ENCODE assay signal across 29 cellular contexts in the genomic region with DNA sequence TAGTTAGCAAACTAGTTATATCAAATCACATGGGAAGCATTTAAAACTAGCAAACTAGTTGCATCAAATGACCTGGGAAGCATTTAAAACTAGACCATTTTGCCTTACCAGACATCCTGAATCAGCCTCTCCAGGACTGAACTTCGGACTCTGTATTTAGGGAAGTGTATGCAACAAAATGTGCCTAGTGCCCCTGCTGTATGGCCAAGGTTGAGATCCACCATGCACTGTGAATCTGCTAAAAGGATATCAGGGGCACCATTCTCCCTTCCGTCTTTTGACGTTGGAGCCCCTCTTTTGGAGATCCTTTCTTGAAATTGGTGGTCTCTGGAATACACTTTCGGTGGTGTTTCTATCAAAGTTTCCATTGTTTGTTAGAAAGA. TPM values are rescaled to one million over a fixed set of nuclear protein-coding genes. Genes with fewer than 3 reads are reported as not detected.
A peak's percentile ranks its signal among the peaks of the same experiment; 100 is the strongest.
DNase-seq lines count a peak whose midpoint lies in the region; ATAC-seq, FAIRE-seq and TF ChIP-seq lines count a peak whose summit lies in the region.
"Had no signal": no experiment of that assay in that cellular context is flagged by ENCODE, and none has a peak within 500 bp of the region (broad histone marks: within the 10 kb centered on the region; RNA-seq: fewer than 3 reads in every experiment).

No MANE protein-coding gene starts in this region.

- H3K4me1 ChIP-seq in HepG2 (ENCODE audit: insufficient read depth, low read length) (peaks cover 34% of the 10 kb centered on the region), right lobe of liver (peaks cover 0 to 40% (median 16%) of the 10 kb centered on the region in 4 donors), IMR-90 (ENCODE audit: control insufficient read depth, insufficient read depth, low read length) (peaks cover 14% of the 10 kb centered on the region)
- H3K4me1 ChIP-seq: HAP-1 had no signal

- peaks cover 6 to 44% of the 10 kb centered on the region in 2 experiments; a peak in 4 of 5 replicates for H3K36me3 ChIP-seq in HepG2 (replicated peaks in 1 of 2; ENCODE audit: control insufficient read depth in 1 of 2, insufficient read depth in 2 of 2, low read length in 2 of 2)
- H3K36me3 ChIP-seq in right lobe of liver: peaks cover 0 to 24% (median 6%) of the 10 kb centered on the region in 4 donors
- peaks cover 62% of the 10 kb centered on the region for H3K36me3 ChIP-seq in IMR-90 (ENCODE audit: control insufficient read depth, insufficient read depth, low read length)

- dilution Hi-C loops in IMR-90 (cut with HindIII; ENCODE audit: low sequenced_read_pairs, unreplicated experiment): no loop called here

- in situ Hi-C loops in HepG2 (cut with HindIII; ENCODE audit: extremely low pct_ligation_motif_present, low pct_unique_long_range_greater_than_20kb): no loop called here
- in situ Hi-C loops in IMR-90 (cut with MboI; ENCODE audit: low sequenced_read_pairs): loop anchor here (10.0 kb wide), 1 partner anchor 72 kb away; no protein-coding TSS in a partner anchor

- H2AFZ ChIP-seq in HepG2 (ENCODE audit: low read length): no peak overlapping the region
- H2AFZ ChIP-seq in IMR-90 (replicated peaks; ENCODE audit: low read length, poor library complexity): no peak overlapping the region

- no peak overlapping the region for H3K4me2 ChIP-seq in HepG2 (ENCODE audit: low read depth, low read length)
- H3K4me2 ChIP-seq in IMR-90 (ENCODE audit: low read depth, low read length): no peak overlapping the region

- peaks cover 15% of the 10 kb centered on the region; the same call in 1 of the 2 replicates for H3K9me1 ChIP-seq in IMR-90 (ENCODE audit: insufficient read depth, low read length)

- no peak overlapping the region; a peak in 1 of 4 replicates for H4K8ac ChIP-seq in IMR-90 (ENCODE audit: low read depth in 2 of 2, low read length in 2 of 2)

- POLR2A ChIA-PET in HepG2 (lab: Yijun Ruan, JAX): no interaction called here
- POLR2A ChIA-PET in IMR-90 (lab: Charles Lee; ENCODE audit: unreplicated experiment): no interaction called here
- POLR2A ChIA-PET in GM10248 (lab: Yijun Ruan, JAX): no interaction called here

- no peak overlapping the region for H2AK9ac ChIP-seq in IMR-90 (replicated peaks; ENCODE audit: low read depth, low read length, poor library complexity)

- H2BK20ac ChIP-seq in IMR-90 (ENCODE audit: low read depth, low read length): no peak overlapping the region

- H3K27me3 Mint-ChIP-seq in chondrocyte (ENCODE audit: low read depth): no peaks in the 10 kb centered on the region
- no peaks in the 10 kb centered on the region for H3K27me3 Mint-ChIP-seq in stimulated activated naive CD8-positive, alpha-beta T cell treated with anti-CD3 and anti-CD28 coated beads, Interleukin-15, amount 100 ng/mL, for 72 hours
- H3K27me3 Mint-ChIP-seq: activated naive CD8-positive, alpha-beta T cell treated with anti-CD3 and anti-CD28 coated beads, Interleukin-2, amount 10 ng/mL, durations not matched to agents 7 days and 5 days; IgD-negative memory B cell; naive B cell; T-cell had no signal

- TF ChIP-seq POLR2A in HepG2 (IDR thresholded peaks at IDR 0.05; ENCODE audit: insufficient read depth in 1 of 2, low read depth in 2 of 2, low read length in 2 of 2) (no peak), right lobe of liver (IDR thresholded peaks at IDR 0.05) (no peak), IMR-90 (IDR thresholded peaks at IDR 0.05; ENCODE audit: low read depth, low read length) (no peak)

- no peak overlapping the region for H3K56ac ChIP-seq in IMR-90 (ENCODE audit: extremely low read depth, insufficient read depth, low read length)

- no peak overlapping the region for H2BK15ac ChIP-seq in IMR-90 (ENCODE audit: low read depth, low read length)

- peak; percentile 7 for DNase-seq in HepG2 (ENCODE audit: low spot score)
- DNase-seq in right lobe of liver: no peak
- no peak for DNase-seq in IMR-90
- DNase-seq in chondrocyte (ENCODE audit: low spot score): no peak
- DNase-seq in stimulated activated naive CD8-positive, alpha-beta T cell treated with anti-CD3 and anti-CD28 coated beads, Interleukin-15, amount 100 ng/mL, for 72 hours: no peak
- DNase-seq in NCI-H146 (lab: John Stamatoyannopoulos, UW): no peak
- DNase-seq in GM10248 (ENCODE audit: extremely low spot score): no peak
- DNase-seq: activated naive CD8-positive, alpha-beta T cell treated with anti-CD3 and anti-CD28 coated beads, Interleukin-2, amount 10 ng/mL, durations not matched to agents 7 days and 5 days; Calu3; erythroblast; foreskin fibroblast; heart right ventricle; naive B cell; NCI-H1105 treated with DMSO at 0.1 percent for 48 hours; NCI-H2029 treated with DMSO at 0.1 percent for 48 hours; NCI-H2227 treated with DMSO at 0.1 percent for 48 hours; NCI-H69; pancreas; stimulated activated CD4-positive, alpha-beta T cell treated with anti-CD3 and anti-CD28 coated beads, Interleukin-12 subunit alpha, Interleukin-12 subunit beta, amount 100 ng/mL, for 4 hours; stimulated activated naive CD4-positive, alpha-beta T cell treated with Interleukin-2 at 50 U/mL for 16 hours; T-cell; tibial artery had no signal

- H3K27me3 ChIP-seq in HepG2 (ENCODE audit: control insufficient read depth in 1 of 2, insufficient read depth in 2 of 2, low read length in 2 of 2) (no peaks in the 10 kb centered on the region), right lobe of liver (no peaks in the 10 kb centered on the region), IMR-90 (ENCODE audit: control insufficient read depth, insufficient read depth, low read length) (no peaks in the 10 kb centered on the region)
- H3K27me3 ChIP-seq: heart right ventricle, pancreas, right atrium auricular region, SJSA1, tibial artery had no signal

- no peak overlapping the region for H3K4me3 Mint-ChIP-seq in chondrocyte (ENCODE audit: unreplicated experiment)
- peak overlapping the region; percentile 32 to 71 for H3K4me3 Mint-ChIP-seq in stimulated activated naive CD8-positive, alpha-beta T cell treated with anti-CD3 and anti-CD28 coated beads, Interleukin-15, amount 100 ng/mL, for 72 hours
- H3K4me3 Mint-ChIP-seq: activated CD4-positive, alpha-beta T cell treated with anti-CD3 and anti-CD28 coated beads for 36 hours; activated naive CD8-positive, alpha-beta T cell treated with anti-CD3 and anti-CD28 coated beads, Interleukin-2, amount 10 ng/mL, durations not matched to agents 7 days and 5 days; IgD-negative memory B cell; naive B cell; T-cell had no signal

- no peak for ATAC-seq in HepG2
- no peak for ATAC-seq in right lobe of liver
- ATAC-seq in IMR-90 (ENCODE audit: low read depth): no peak
- no peak for ATAC-seq in stimulated activated naive CD8-positive, alpha-beta T cell treated with anti-CD3 and anti-CD28 coated beads, Interleukin-15, amount 100 ng/mL, for 72 hours
- ATAC-seq: heart right ventricle, left lobe of liver, pancreas, T-cell had no signal

- 95% methylated on average over 4 of the region's 4 CpGs for WGBS in HepG2 (ENCODE audit: low lambda C conversion rate)
- WGBS in right lobe of liver (ENCODE audit: insufficient coverage, low coverage, low lambda C conversion rate, missing lambda C conversion rate): 98% methylated on average over 4 of the region's 4 CpGs
- WGBS in IMR-90 (ENCODE audit: extremely low coverage in 2 of 2, insufficient read length in 1 of 2), 2 experiments: no CpG with 5 or more reads among the region's 4 CpGs

- H3K14ac ChIP-seq in IMR-90 (replicated peaks; ENCODE audit: low read depth, low read length): 0 out of 2 replicates have a peak overlapping the region, but pooled peaks have one; percentile 27

- H4K91ac ChIP-seq in IMR-90 (ENCODE audit: insufficient read depth, low read depth, low read length): no peak overlapping the region

- H3K4me3 ChIP-seq in HepG2 (replicated peaks in 1 of 3; ENCODE audit: insufficient read depth in 1 of 3, low read depth in 2 of 3, low read length in 3 of 3) (no peak overlapping the region), right lobe of liver (no peak overlapping the region), IMR-90 (ENCODE audit: insufficient read depth, low read depth, low read length) (no peak overlapping the region)
- H3K4me3 ChIP-seq: HAP-1, heart right ventricle, pancreas, right atrium auricular region, SJSA1, tibial artery had no signal

- H3K79me2 ChIP-seq in HepG2 (ENCODE audit: insufficient read depth, low read length): no peaks in the 10 kb centered on the region

- H3K4ac ChIP-seq in IMR-90 (ENCODE audit: low read depth, low read length): no peak overlapping the region

- BruUV-seq in HepG2 (replicated peaks; lab: Mats Ljungman, UMichigan): no TSS peak
- BruUV-seq in IMR-90 (replicated peaks; lab: Mats Ljungman, UMichigan): no TSS peak

- no peak for TF ChIP-seq RAD21 in HepG2 (CRISPR knock-in tag; IDR thresholded peaks at IDR 0.05)
- TF ChIP-seq RAD21 in IMR-90 (IDR thresholded peaks at IDR 0.05; ENCODE audit: low read length): no peak

- TF ChIP-seq EP300 in HepG2 (IDR thresholded peaks at IDR 0.05; ENCODE audit: low read depth in 2 of 2, low read length in 2 of 2) (no peak), HepG2 (CRISPR knock-in tag; IDR thresholded peaks at IDR 0.05; ENCODE audit: borderline replicate concordance) (no peak)

- H4K20me1 ChIP-seq in HepG2 (ENCODE audit: insufficient read depth, low read length) (no peaks in the 10 kb centered on the region), IMR-90 (ENCODE audit: insufficient read depth, low read length) (peaks cover 9% of the 10 kb centered on the region; the same call in 1 of the 2 replicates)

- H3K27ac ChIP-seq in HepG2 (ENCODE audit: extremely low read length, insufficient read depth, low read length) (no peak overlapping the region), right lobe of liver (no peak overlapping the region), IMR-90 (ENCODE audit: insufficient read depth, low read length) (no peak overlapping the region)
- H3K27ac ChIP-seq: C4-2B, heart right ventricle, pancreas, right atrium auricular region, SJSA1, tibial artery had no signal

- H3K9me3 ChIP-seq in HepG2 (ENCODE audit: low read length): no peaks in the 10 kb centered on the region
- H3K9me3 ChIP-seq in right lobe of liver: no peaks in the 10 kb centered on the region
- no peaks in the 10 kb centered on the region for H3K9me3 ChIP-seq in IMR-90 (ENCODE audit: control insufficient read depth, insufficient read depth, low read length)
- H3K9me3 ChIP-seq: HAP-1, heart right ventricle, pancreas, right atrium auricular region, SJSA1, tibial artery had no signal

- peaks cover 37% of the 10 kb centered on the region for H3K4me1 Mint-ChIP-seq in chondrocyte (ENCODE audit: low read depth)
- H3K4me1 Mint-ChIP-seq in stimulated activated naive CD8-positive, alpha-beta T cell treated with anti-CD3 and anti-CD28 coated beads, Interleukin-15, amount 100 ng/mL, for 72 hours: peaks cover 53% of the 10 kb centered on the region
- H3K4me1 Mint-ChIP-seq: IgD-negative memory B cell, naive B cell had no signal

- no peak overlapping the region for H3K18ac ChIP-seq in IMR-90 (ENCODE audit: low read depth, low read length)

- H3K79me1 ChIP-seq in IMR-90 (ENCODE audit: low read depth in 1 of 2, low read length in 2 of 2): peaks cover 45 to 60% of the 10 kb centered on the region in 2 experiments

- no peak overlapping the region for H4K5ac ChIP-seq in IMR-90 (ENCODE audit: low read depth, low read length)

- peak overlapping the region; percentile 41 for H2BK5ac ChIP-seq in IMR-90 (ENCODE audit: low read depth, low read length, poor library complexity, severe bottlenecking)

- CTCF ChIA-PET in HepG2 (lab: Yijun Ruan, JAX; ENCODE audit: low intra/inter-chr PET ratio, low total read pairs): no interaction called here
- CTCF ChIA-PET in IMR-90 (lab: Yijun Ruan, JAX): interaction anchor here (0.6 kb wide), 1 partner anchor 13 kb away, joined by 3 read pairs; no protein-coding TSS in a partner anchor
- CTCF ChIA-PET in GM10248 (lab: Yijun Ruan, JAX): interaction anchor here (1.1 to 1.2 kb wide), 2 partner anchors 19 kb away, joined by 4 to 6 read pairs; no protein-coding TSS in a partner anchor

- no peak overlapping the region for H3K9ac ChIP-seq in HepG2 (ENCODE audit: insufficient read depth, low read depth, low read length)
- H3K9ac ChIP-seq in IMR-90 (ENCODE audit: low read depth, low read length): no peak overlapping the region

- TF ChIP-seq CTCF in HepG2 (CRISPR knock-in tag; IDR thresholded peaks at IDR 0.05) (no peak), right lobe of liver (IDR thresholded peaks at IDR 0.05) (no peak), IMR-90 (conservative IDR thresholded peaks at IDR 0.05; ENCODE audit: low read depth, low read length) (no peak), chondrocyte (IDR thresholded peaks at IDR 0.05) (no peak), GM10248 (IDR thresholded peaks at IDR 0.05; ENCODE audit: control extremely low read depth, extremely low read depth, low read depth, missing control alignments) (no peak)

- H3K9me3 Mint-ChIP-seq in chondrocyte (ENCODE audit: low read depth): no peaks in the 10 kb centered on the region
- H3K9me3 Mint-ChIP-seq in stimulated activated naive CD8-positive, alpha-beta T cell treated with anti-CD3 and anti-CD28 coated beads, Interleukin-15, amount 100 ng/mL, for 72 hours: no peaks in the 10 kb centered on the region
- H3K9me3 Mint-ChIP-seq: activated naive CD8-positive, alpha-beta T cell treated with anti-CD3 and anti-CD28 coated beads, Interleukin-2, amount 10 ng/mL, durations not matched to agents 7 days and 5 days; IgD-negative memory B cell; naive B cell; T-cell had no signal

- H3K27ac Mint-ChIP-seq in chondrocyte (ENCODE audit: unreplicated experiment): peak overlapping the region; percentile 33
- peak overlapping the region in 1 of 2 donors; percentile 42 for H3K27ac Mint-ChIP-seq in stimulated activated naive CD8-positive, alpha-beta T cell treated with anti-CD3 and anti-CD28 coated beads, Interleukin-15, amount 100 ng/mL, for 72 hours
- H3K27ac Mint-ChIP-seq: activated CD4-positive, alpha-beta T cell treated with anti-CD3 and anti-CD28 coated beads for 36 hours; activated naive CD8-positive, alpha-beta T cell treated with anti-CD3 and anti-CD28 coated beads, Interleukin-2, amount 10 ng/mL, durations not matched to agents 7 days and 5 days; T-cell had no signal

- intact Hi-C loops in HepG2 (cut with micrococcal nuclease; ENCODE audit: unreplicated experiment) (no loop called here), right lobe of liver (cut with DNase I) (no loop called here), IMR-90 (cut with micrococcal nuclease) (no loop called here)

- no peak for FAIRE-seq in HepG2 (lab: Jason Lieb, UNC)
- FAIRE-seq: pancreas had no signal

- no peak overlapping the region for H2AK5ac ChIP-seq in IMR-90 (ENCODE audit: low read depth, low read length)

- peaks cover 71% of the 10 kb centered on the region for H3K36me3 Mint-ChIP-seq in chondrocyte (ENCODE audit: low read depth)

- no peak overlapping the region for H2BK120ac ChIP-seq in IMR-90 (ENCODE audit: low read depth, low read length)

- peak overlapping the region; percentile 14; the same call in 1 of the 2 replicates for H3K23ac ChIP-seq in IMR-90 (ENCODE audit: low read depth, low read length)

RNA-seq across cellular contexts. Expression of gene CCNI, which starts 49.5 kb away (rescaled TPM):
- total RNA-seq in HepG2 (2016; rRNA removed; fragmentation: Illumina TruSeq; extraction: Trizol) (43.5 and 73.5 TPM in 2 replicates), right lobe of liver (10 to 100 TPM; 54.3 to 87.7 (median 68.6) TPM), IMR-90 (2012; rRNA removed) (98.6 and 100 TPM in 2 replicates), chondrocyte (219 to 224 TPM (median 220 TPM) in 3 replicates)
- 50.2 and 52.8 TPM in 2 replicates for total RNA-seq in HepG2 (2016; cell fraction: cytosol; rRNA removed; fragmentation: Illumina TruSeq; extraction: Trizol; ENCODE audit: low read depth)
- total RNA-seq in HepG2 (2016; cell fraction: insoluble cytoplasmic fraction; rRNA removed; fragmentation: Illumina TruSeq; extraction: Trizol): 41.4 and 68.2 TPM in 2 replicates
- 161 and 167 TPM in 2 replicates for total RNA-seq in HepG2 (2016; cell fraction: membrane; rRNA removed; fragmentation: Illumina TruSeq; extraction: Trizol)
- total RNA-seq in HepG2 (2016; cell fraction: nucleus; rRNA removed; fragmentation: Illumina TruSeq; extraction: Trizol): 39.6 and 40.4 TPM in 2 replicates
- polyA plus RNA-seq in HepG2 (2011; rRNA removed) (98.7 and 122 TPM in 2 replicates), IMR-90 (2012; rRNA removed) (66.8 and 70.1 TPM in 2 replicates)
- 75.3 and 115 TPM in 2 replicates for polyA plus RNA-seq in HepG2 (2011; cell fraction: cytosol; rRNA removed)
- 18.1 and 30.8 TPM in 2 replicates for polyA plus RNA-seq in HepG2 (2011; cell fraction: nucleus; rRNA removed)
- 150 and 164 TPM in 2 replicates for polyA plus RNA-seq in HepG2 (2012)
- polyA plus RNA-seq in HepG2 (2016; cell fraction: cytosol; fragmentation: Illumina TruSeq; extraction: Trizol; ENCODE audit: low read depth): 114 and 139 TPM in 2 replicates
- 121 and 136 TPM in 2 replicates for polyA plus RNA-seq in HepG2 (2016; cell fraction: insoluble cytoplasmic fraction; fragmentation: Illumina TruSeq; extraction: Trizol; ENCODE audit: low read depth)
- 246 TPM in 2 replicates for polyA plus RNA-seq in HepG2 (2016; cell fraction: membrane; fragmentation: Illumina TruSeq; extraction: Trizol; ENCODE audit: low read depth)
- polyA plus RNA-seq in HepG2 (2016; cell fraction: nucleus; fragmentation: Illumina TruSeq; extraction: Trizol; ENCODE audit: insufficient read depth, low read depth): 57.5 and 63.5 TPM in 2 replicates
- polyA minus RNA-seq in HepG2 (2011; rRNA and poly(A)+ RNA removed; ENCODE audit: low replicate concordance): 248 and 399 TPM in 2 replicates
- 137 and 168 TPM in 2 replicates for polyA minus RNA-seq in HepG2 (2011; cell fraction: cytosol; rRNA and poly(A)+ RNA removed)
- polyA minus RNA-seq in HepG2 (2011; cell fraction: nucleus; rRNA and poly(A)+ RNA removed): 63.2 and 103 TPM in 2 replicates
- 30.2 and 39.5 TPM in 2 replicates for polyA plus RNA-seq in IMR-90 (2012; cell fraction: cytosol; rRNA removed)
- polyA plus RNA-seq in IMR-90 (2012; cell fraction: nucleus; rRNA removed; ENCODE audit: low replicate concordance): 11.4 and 41.8 TPM in 2 replicates
